In the genomic region with DNA sequence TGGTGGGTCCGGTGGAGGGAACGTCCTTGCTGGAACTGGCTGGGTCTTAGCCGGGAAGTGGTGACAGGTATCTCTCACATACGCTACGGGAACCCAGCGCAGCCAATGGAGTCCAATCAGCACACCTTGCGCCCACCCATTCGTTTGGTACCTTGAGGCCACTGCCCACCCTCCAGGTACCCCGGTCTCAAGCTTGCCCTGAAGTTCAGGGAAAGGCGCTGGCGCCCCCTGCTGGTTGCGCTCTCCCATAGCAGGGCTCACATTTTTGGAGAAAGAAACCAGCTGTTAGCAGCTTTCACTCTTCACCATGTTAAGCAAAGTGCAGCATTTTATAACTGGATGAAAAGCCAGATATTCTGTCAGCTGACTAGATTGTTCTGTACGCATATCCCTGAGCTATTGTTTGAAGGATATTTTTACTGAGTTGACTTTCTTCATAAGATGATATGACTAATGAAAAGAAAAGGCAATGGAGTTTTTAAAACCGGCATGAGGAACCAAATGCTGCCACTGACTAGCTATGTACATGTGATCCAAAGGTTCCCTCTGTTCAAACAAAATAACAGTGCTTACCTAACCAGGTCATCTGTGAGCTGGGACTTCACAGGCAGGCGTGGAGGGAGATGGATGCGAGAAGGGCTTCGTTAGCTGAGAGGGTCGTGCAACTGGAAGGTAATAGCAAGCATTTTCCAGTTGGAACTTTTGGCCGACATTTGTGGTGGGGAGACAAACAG, we compare ENCODE assay signal across 1 cellular context.
A peak's percentile ranks its signal among the peaks of the same experiment; 100 is the strongest.
TF ChIP-seq lines count a peak whose summit lies in the region.

No MANE protein-coding gene starts in this region.

TF ChIP-seq in HepG2, 621 proteins besides CTCF, POLR2A, EP300 and RAD21 (continued from another document and continues in another):
- TF ChIP-seq FOXA3 (CRISPR knock-in tag; IDR thresholded peaks at IDR 0.05) (peak; percentile 45; the same call in 1 of the 2 replicates), TBP (CRISPR knock-in tag; IDR thresholded peaks at IDR 0.05) (no peak), KDM2A (CRISPR knock-in tag; IDR thresholded peaks at IDR 0.05; ENCODE audit: borderline replicate concordance, low read depth) (no peak; the same call in 1 of the 2 replicates), ZSCAN20 (CRISPR knock-in tag; IDR thresholded peaks at IDR 0.05; ENCODE audit: borderline replicate concordance) (no peak), ERF (CRISPR knock-in tag; IDR thresholded peaks at IDR 0.05) (peak; percentile 33; the same call in 1 of the 2 replicates), TFDP1 (CRISPR knock-in tag; IDR thresholded peaks at IDR 0.05; ENCODE audit: borderline replicate concordance) (peak; percentile 23; the same call in 1 of the 2 replicates), BHLHE40 (IDR thresholded peaks at IDR 0.05; ENCODE audit: low read length) (no peak), CAMTA2 (CRISPR knock-in tag; IDR thresholded peaks at IDR 0.05; ENCODE audit: borderline replicate concordance) (no peak), JUNB (CRISPR knock-in tag; IDR thresholded peaks at IDR 0.05; ENCODE audit: borderline replicate concordance) (no peak), BRCA1 (CRISPR knock-in tag; IDR thresholded peaks at IDR 0.05) (0 out of 2 replicates have a peak, but pooled peaks have one; percentile 32), POLR2AphosphoS5 (IDR thresholded peaks at IDR 0.05; ENCODE audit: low read depth, low read length) (peak; percentile 31; the same call in 1 of the 2 replicates), ZNF33A (CRISPR knock-in tag; IDR thresholded peaks at IDR 0.05; ENCODE audit: borderline replicate concordance) (no peak), ZNF614 (CRISPR knock-in tag; IDR thresholded peaks at IDR 0.05; ENCODE audit: borderline replicate concordance) (no peak), RBM39 (IDR thresholded peaks at IDR 0.05; ENCODE audit: low read depth, low read length, poor library complexity, severe bottlenecking) (no peak), SALL2 (CRISPR knock-in tag; IDR thresholded peaks at IDR 0.05) (0 out of 2 replicates have a peak, but pooled peaks have one; percentile 33), STAG1 (CRISPR knock-in tag; IDR thresholded peaks at IDR 0.05) (peak; percentile 75), NAIF1 (CRISPR knock-in tag; IDR thresholded peaks at IDR 0.05; ENCODE audit: borderline replicate concordance) (no peak), FLYWCH1 (CRISPR knock-in tag; IDR thresholded peaks at IDR 0.05) (no peak), ZNF616 (CRISPR knock-in tag; IDR thresholded peaks at IDR 0.05; ENCODE audit: low read depth) (no peak), HDAC1 (CRISPR knock-in tag; IDR thresholded peaks at IDR 0.05) (no peak; the same call in 1 of the 2 replicates), CSRNP2 (CRISPR knock-in tag; conservative IDR thresholded peaks at IDR 0.05; ENCODE audit: low read depth) (no peak), ATF1 (CRISPR knock-in tag; IDR thresholded peaks at IDR 0.05) (no peak), ADNP (CRISPR knock-in tag; IDR thresholded peaks at IDR 0.05) (no peak), ZNF331 (CRISPR knock-in tag; IDR thresholded peaks at IDR 0.05) (peak; percentile 15; the same call in 1 of the 2 replicates), ZNF784 (CRISPR knock-in tag; IDR thresholded peaks at IDR 0.05; ENCODE audit: borderline replicate concordance) (no peak), CHD4 (IDR thresholded peaks at IDR 0.05; ENCODE audit: borderline replicate concordance, low read length) (0 out of 2 replicates have a peak, but pooled peaks have one; percentile 23), TFAP4 (IDR thresholded peaks at IDR 0.05; ENCODE audit: borderline replicate concordance, low read depth) (peak; percentile 83), RNF219 (CRISPR knock-in tag; IDR thresholded peaks at IDR 0.05) (no peak), ZNF687 (CRISPR knock-in tag; IDR thresholded peaks at IDR 0.05) (peak; percentile 39; the same call in 1 of the 2 replicates), SSRP1 (CRISPR knock-in tag; IDR thresholded peaks at IDR 0.05) (no peak), PTBP1 (IDR thresholded peaks at IDR 0.05; ENCODE audit: low read depth, low read length, poor library complexity, severe bottlenecking) (no peak), SMARCE1 (IDR thresholded peaks at IDR 0.05; ENCODE audit: borderline replicate concordance) (no peak), DMAP1 (CRISPR knock-in tag; IDR thresholded peaks at IDR 0.05) (peak; percentile 43; the same call in 1 of the 2 replicates), ZNF292 (CRISPR knock-in tag; IDR thresholded peaks at IDR 0.05; ENCODE audit: borderline replicate concordance, low read depth) (peak; percentile 26; the same call in 1 of the 2 replicates), REL (CRISPR knock-in tag; conservative IDR thresholded peaks at IDR 0.05) (no peak), NFKBIZ (CRISPR knock-in tag; IDR thresholded peaks at IDR 0.05) (no peak), NFYB (CRISPR knock-in tag; IDR thresholded peaks at IDR 0.05) (no peak), GABPB1 (CRISPR knock-in tag; IDR thresholded peaks at IDR 0.05) (no peak)
- TF ChIP-seq, protein P1, sequence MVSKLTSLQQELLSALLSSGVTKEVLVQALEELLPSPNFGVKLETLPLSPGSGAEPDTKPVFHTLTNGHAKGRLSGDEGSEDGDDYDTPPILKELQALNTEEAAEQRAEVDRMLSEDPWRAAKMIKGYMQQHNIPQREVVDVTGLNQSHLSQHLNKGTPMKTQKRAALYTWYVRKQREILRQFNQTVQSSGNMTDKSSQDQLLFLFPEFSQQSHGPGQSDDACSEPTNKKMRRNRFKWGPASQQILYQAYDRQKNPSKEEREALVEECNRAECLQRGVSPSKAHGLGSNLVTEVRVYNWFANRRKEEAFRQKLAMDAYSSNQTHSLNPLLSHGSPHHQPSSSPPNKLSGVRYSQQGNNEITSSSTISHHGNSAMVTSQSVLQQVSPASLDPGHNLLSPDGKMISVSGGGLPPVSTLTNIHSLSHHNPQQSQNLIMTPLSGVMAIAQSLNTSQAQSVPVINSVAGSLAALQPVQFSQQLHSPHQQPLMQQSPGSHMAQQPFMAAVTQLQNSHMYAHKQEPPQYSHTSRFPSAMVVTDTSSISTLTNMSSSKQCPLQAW (CRISPR knock-in tag; IDR thresholded peaks at IDR 0.05), result peak; percentile 60; the same call in 1 of the 2 replicates
- TF ChIP-seq, protein P2, sequence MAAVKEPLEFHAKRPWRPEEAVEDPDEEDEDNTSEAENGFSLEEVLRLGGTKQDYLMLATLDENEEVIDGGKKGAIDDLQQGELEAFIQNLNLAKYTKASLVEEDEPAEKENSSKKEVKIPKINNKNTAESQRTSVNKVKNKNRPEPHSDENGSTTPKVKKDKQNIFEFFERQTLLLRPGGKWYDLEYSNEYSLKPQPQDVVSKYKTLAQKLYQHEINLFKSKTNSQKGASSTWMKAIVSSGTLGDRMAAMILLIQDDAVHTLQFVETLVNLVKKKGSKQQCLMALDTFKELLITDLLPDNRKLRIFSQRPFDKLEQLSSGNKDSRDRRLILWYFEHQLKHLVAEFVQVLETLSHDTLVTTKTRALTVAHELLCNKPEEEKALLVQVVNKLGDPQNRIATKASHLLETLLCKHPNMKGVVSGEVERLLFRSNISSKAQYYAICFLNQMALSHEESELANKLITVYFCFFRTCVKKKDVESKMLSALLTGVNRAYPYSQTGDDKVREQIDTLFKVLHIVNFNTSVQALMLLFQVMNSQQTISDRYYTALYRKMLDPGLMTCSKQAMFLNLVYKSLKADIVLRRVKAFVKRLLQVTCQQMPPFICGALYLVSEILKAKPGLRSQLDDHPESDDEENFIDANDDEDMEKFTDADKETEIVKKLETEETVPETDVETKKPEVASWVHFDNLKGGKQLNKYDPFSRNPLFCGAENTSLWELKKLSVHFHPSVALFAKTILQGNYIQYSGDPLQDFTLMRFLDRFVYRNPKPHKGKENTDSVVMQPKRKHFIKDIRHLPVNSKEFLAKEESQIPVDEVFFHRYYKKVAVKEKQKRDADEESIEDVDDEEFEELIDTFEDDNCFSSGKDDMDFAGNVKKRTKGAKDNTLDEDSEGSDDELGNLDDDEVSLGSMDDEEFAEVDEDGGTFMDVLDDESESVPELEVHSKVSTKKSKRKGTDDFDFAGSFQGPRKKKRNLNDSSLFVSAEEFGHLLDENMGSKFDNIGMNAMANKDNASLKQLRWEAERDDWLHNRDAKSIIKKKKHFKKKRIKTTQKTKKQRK (IDR thresholded peaks at IDR 0.05; ENCODE audit: low read length), result no peak
